Comparison of ENCODE assay signal across 14 cellular contexts in the genomic region with DNA sequence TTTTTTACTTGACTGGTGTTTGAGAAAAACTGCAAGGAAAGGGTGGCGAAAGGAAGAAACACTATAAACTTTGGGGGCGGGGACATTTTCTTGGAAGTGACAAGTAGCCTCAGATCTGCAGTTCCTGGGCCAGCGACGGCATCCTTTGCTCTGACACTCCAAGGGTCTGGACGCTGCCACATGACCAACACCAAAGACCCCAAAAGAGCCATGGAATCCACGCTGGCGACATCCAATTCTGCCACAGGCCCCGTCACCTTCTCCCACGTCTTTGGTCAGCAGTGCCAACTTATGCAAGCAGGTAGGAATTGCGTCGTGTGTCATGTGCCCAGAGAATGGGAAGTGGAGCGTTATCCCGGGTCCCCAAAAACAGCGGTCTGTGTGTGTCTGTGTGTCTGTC.
DNase-seq lines count a peak whose midpoint lies in the region; ATAC-seq and TF ChIP-seq lines count a peak whose summit lies in the region.
"Had no signal": no experiment of that assay in that cellular context is flagged by ENCODE, and none has a peak within 500 bp of the region (broad histone marks: within the 10 kb centered on the region; RNA-seq: fewer than 3 reads in every experiment).

No MANE protein-coding gene starts in this region.

- H3K36me3 Mint-ChIP-seq in CD4-positive, alpha-beta T cell (ENCODE audit: low read depth): no peaks in the 10 kb centered on the region
- no peaks in the 10 kb centered on the region for H3K36me3 Mint-ChIP-seq in effector memory CD8-positive, alpha-beta T cell (ENCODE audit: insufficient read depth)
- H3K36me3 Mint-ChIP-seq: IgD-negative memory B cell had no signal

- POLR2A ChIA-PET in CD4-positive, alpha-beta T cell (lab: Charles Lee): no interaction called here

- no peak for DNase-seq in NT2/D1 (ENCODE audit: low read depth, low spot score)
- no peak for DNase-seq in esophagus muscularis mucosa (ENCODE audit: extremely low spot score)
- no peak for DNase-seq in suprapubic skin (ENCODE audit: low spot score in 2 of 2)
- no peak for DNase-seq in CD4-positive, alpha-beta T cell
- DNase-seq in spleen: no peak
- DNase-seq in effector memory CD8-positive, alpha-beta T cell: no peak
- DNase-seq in GM19238 (ENCODE audit: insufficient read length, low spot score): no peak
- DNase-seq: activated T-cell treated with anti-CD3 and anti-CD28 coated beads for 4 hours; NCI-H2081 treated with DMSO at 0.1 percent for 48 hours; stimulated activated CD4-positive, alpha-beta T cell treated with anti-CD3 and anti-CD28 coated beads, Interleukin-1b, Interleukin-23, amount 100 ng/mL, for 48 hours; stimulated activated naive CD8-positive, alpha-beta T cell treated with anti-CD3 and anti-CD28 coated beads, Interleukin-15, amount 100 ng/mL, for 72 hours had no signal

- H3K27me3 Mint-ChIP-seq in CD4-positive, alpha-beta T cell: peaks cover 41% of the 10 kb centered on the region
- peaks cover 32 to 36% of the 10 kb centered on the region in 2 donors for H3K27me3 Mint-ChIP-seq in effector memory CD8-positive, alpha-beta T cell

- no peak overlapping the region for H3K27ac Mint-ChIP-seq in CD4-positive, alpha-beta T cell
- no peak overlapping the region for H3K27ac Mint-ChIP-seq in effector memory CD8-positive, alpha-beta T cell
- H3K27ac Mint-ChIP-seq: IgD-negative memory B cell; stimulated activated naive CD8-positive, alpha-beta T cell treated with anti-CD3 and anti-CD28 coated beads, Interleukin-15, amount 100 ng/mL, for 72 hours had no signal

- CTCF ChIA-PET in CD4-positive, alpha-beta T cell (lab: Charles Lee): no interaction called here

- no peak overlapping the region for H3K4me3 Mint-ChIP-seq in CD4-positive, alpha-beta T cell
- H3K4me3 Mint-ChIP-seq in effector memory CD8-positive, alpha-beta T cell: no peak overlapping the region
- H3K4me3 Mint-ChIP-seq: IgD-negative memory B cell; stimulated activated naive CD8-positive, alpha-beta T cell treated with anti-CD3 and anti-CD28 coated beads, Interleukin-15, amount 100 ng/mL, for 72 hours had no signal

- H3K9me3 Mint-ChIP-seq in CD4-positive, alpha-beta T cell: no peaks in the 10 kb centered on the region
- H3K9me3 Mint-ChIP-seq in effector memory CD8-positive, alpha-beta T cell: no peaks in the 10 kb centered on the region
- H3K9me3 Mint-ChIP-seq: stimulated activated naive CD8-positive, alpha-beta T cell treated with anti-CD3 and anti-CD28 coated beads, Interleukin-15, amount 100 ng/mL, for 72 hours had no signal

- H3K4me3 ChIP-seq in NT2/D1 (ENCODE audit: insufficient read length, low read depth) (peak overlapping the region; percentile 54), esophagus muscularis mucosa (peak overlapping the region; percentile 47 to 58 (median 50)), muscle layer of duodenum (ENCODE audit: low read depth in 1 of 2, low read length in 2 of 2) (peak overlapping the region; percentile 33 to 52), suprapubic skin (peak overlapping the region; percentile 51), spleen (no peak overlapping the region)
- H3K4me3 ChIP-seq: body of pancreas had no signal

- H3K9me3 ChIP-seq in NT2/D1 (ENCODE audit: insufficient read depth, low read length) (peaks cover 5% of the 10 kb centered on the region; the same call in 1 of the 2 replicates), esophagus muscularis mucosa (no peaks in the 10 kb centered on the region), muscle layer of duodenum (ENCODE audit: control insufficient read depth in 1 of 2, low read length in 2 of 2) (peaks cover 0 to 5% of the 10 kb centered on the region in 2 donors), suprapubic skin (no peaks in the 10 kb centered on the region), spleen (peaks cover 0 to 12% (median 4%) of the 10 kb centered on the region in 8 donors)
- H3K9me3 ChIP-seq in CD4-positive, alpha-beta T cell (ENCODE audit: control insufficient read depth, low read length): no peaks in the 10 kb centered on the region

- H3K36me3 ChIP-seq in NT2/D1 (ENCODE audit: insufficient read depth, insufficient read length, low read length) (no peaks in the 10 kb centered on the region), esophagus muscularis mucosa (no peaks in the 10 kb centered on the region), muscle layer of duodenum (ENCODE audit: control insufficient read depth in 1 of 2, insufficient read depth in 2 of 2, low read length in 2 of 2) (no peaks in the 10 kb centered on the region), suprapubic skin (no peaks in the 10 kb centered on the region), spleen (no peaks in the 10 kb centered on the region)

- no peak for ATAC-seq in CD4-positive, alpha-beta T cell (ENCODE audit: poor library complexity)
- no peak for ATAC-seq in effector memory CD8-positive, alpha-beta T cell (replicated peaks)
- ATAC-seq: stimulated activated naive CD8-positive, alpha-beta T cell treated with anti-CD3 and anti-CD28 coated beads, Interleukin-15, amount 100 ng/mL, for 72 hours had no signal

- 55% methylated on average over 14 of the region's 14 CpGs for WGBS in esophagus muscularis mucosa
- WGBS in suprapubic skin: 41% methylated on average over 11 of the region's 14 CpGs
- WGBS in spleen, 5 donors: 25 to 40% (median 34%) methylated on average over 14 of the region's 14 CpGs

- no peak for TF ChIP-seq POLR2A in esophagus muscularis mucosa (IDR thresholded peaks at IDR 0.05; ENCODE audit: low read depth)
- TF ChIP-seq POLR2A in suprapubic skin (IDR thresholded peaks at IDR 0.05): no peak
- TF ChIP-seq POLR2A in spleen (IDR thresholded peaks at IDR 0.05): no peak

- intact Hi-C loops in esophagus muscularis mucosa (cut with DNase I): no loop called here
- intact Hi-C loops in CD4-positive, alpha-beta T cell (cut with DNase I, micrococcal nuclease): no loop called here
- intact Hi-C loops in spleen (cut with DNase I; ENCODE audit: low total_unique reads): no loop called here

- H3K27ac ChIP-seq in esophagus muscularis mucosa (replicated peaks in 1 of 4): no peak overlapping the region
- H3K27ac ChIP-seq in muscle layer of duodenum (ENCODE audit: low read length): no peak overlapping the region
- H3K27ac ChIP-seq in suprapubic skin: no peak overlapping the region
- H3K27ac ChIP-seq in CD4-positive, alpha-beta T cell (ENCODE audit: low read depth, low read length): no peak overlapping the region
- no peak overlapping the region for H3K27ac ChIP-seq in spleen
- H3K27ac ChIP-seq: body of pancreas had no signal

- TF ChIP-seq EP300 in esophagus muscularis mucosa (IDR thresholded peaks at IDR 0.05) (no peak), suprapubic skin (IDR thresholded peaks at IDR 0.05) (no peak)

- H3K27me3 ChIP-seq in NT2/D1 (ENCODE audit: insufficient read depth, insufficient read length) (peaks cover 88% of the 10 kb centered on the region), esophagus muscularis mucosa (peaks cover 0 to 63% (median 5%) of the 10 kb centered on the region in 4 donors), muscle layer of duodenum (ENCODE audit: low read depth, low read length) (no peaks in the 10 kb centered on the region), suprapubic skin (peaks cover 58% of the 10 kb centered on the region), spleen (replicated peaks in 1 of 7) (peaks cover 0 to 98% (median 66%) of the 10 kb centered on the region in 7 donors)
- H3K27me3 ChIP-seq in CD4-positive, alpha-beta T cell (ENCODE audit: control insufficient read depth, insufficient read depth, low read length): peaks cover 57% of the 10 kb centered on the region
- H3K27me3 ChIP-seq: body of pancreas had no signal

- H3K4me1 ChIP-seq in NT2/D1 (ENCODE audit: insufficient read depth, insufficient read length) (peaks cover 8% of the 10 kb centered on the region), esophagus muscularis mucosa (peaks cover 5 to 18% (median 16%) of the 10 kb centered on the region in 4 donors), muscle layer of duodenum (ENCODE audit: control insufficient read depth in 1 of 2, insufficient read depth in 2 of 2, low read length in 2 of 2) (peaks cover 0 to 6% of the 10 kb centered on the region in 2 donors), suprapubic skin (peaks cover 16% of the 10 kb centered on the region), spleen (peaks cover 0 to 14% (median 5%) of the 10 kb centered on the region in 6 donors)

- no peak overlapping the region for H3K9ac ChIP-seq in NT2/D1 (ENCODE audit: insufficient read length, low read depth)

- no peaks in the 10 kb centered on the region for H3K4me1 Mint-ChIP-seq in CD4-positive, alpha-beta T cell (ENCODE audit: low read depth)
- peaks cover 0 to 4% of the 10 kb centered on the region in 2 donors for H3K4me1 Mint-ChIP-seq in effector memory CD8-positive, alpha-beta T cell (ENCODE audit: low read depth in 2 of 2)

- TF ChIP-seq CTCF in esophagus muscularis mucosa (IDR thresholded peaks at IDR 0.05) (no peak), suprapubic skin (IDR thresholded peaks at IDR 0.05) (no peak), spleen (IDR thresholded peaks at IDR 0.05 in 8 of 11, conservative IDR thresholded peaks at IDR 0.05 in 3 of 11) (no peak)
- no peak for TF ChIP-seq CTCF in CD4-positive, alpha-beta T cell (IDR thresholded peaks at IDR 0.05)

Comparison
In these comparisons a context has a peak if more than half of its experiments do, and no peak if none do; other contexts are left out.
1. H3K4me3 ChIP-seq: peak in NT2/D1 (single experiment), esophagus muscularis mucosa (4 of 4), muscle layer of duodenum (2 of 2) and suprapubic skin (single experiment); none in spleen (0 of 8).